ENCODE assay signal across 8 cellular contexts in the genomic region with DNA sequence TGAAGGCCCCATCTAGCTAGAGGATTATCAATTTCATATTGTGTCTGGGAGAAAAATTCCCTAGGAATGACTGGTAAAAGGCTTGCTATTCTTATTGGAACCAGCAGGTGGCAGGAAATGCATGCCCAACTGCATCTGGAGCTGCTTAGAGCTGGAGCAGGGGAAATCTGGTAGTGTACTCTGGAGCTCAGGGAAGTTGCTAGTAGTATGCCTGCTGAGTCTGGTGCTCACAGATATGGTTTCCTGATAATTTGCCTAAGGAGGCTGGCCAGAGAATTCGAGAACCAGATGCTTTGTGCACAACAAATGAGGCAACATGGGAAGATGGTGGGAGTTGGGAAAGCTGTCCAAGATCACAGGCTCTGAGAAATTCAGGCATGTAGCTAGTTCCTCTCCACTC. TPM values are rescaled to one million over a fixed set of nuclear protein-coding genes. Genes with fewer than 3 reads are reported as not detected.
DNase-seq lines count a peak whose midpoint lies in the region; ATAC-seq and TF ChIP-seq lines count a peak whose summit lies in the region.

No MANE protein-coding gene starts in this region.

- no peak overlapping the region for H3K4me3 Mint-ChIP-seq in activated CD8-positive, alpha-beta T cell treated with anti-CD3 and anti-CD28 coated beads, Interleukin-2, amount 10 ng/mL, durations not matched to agents 7 days and 5 days

- no peak overlapping the region for H3K27ac Mint-ChIP-seq in activated CD8-positive, alpha-beta T cell treated with anti-CD3 and anti-CD28 coated beads, Interleukin-2, amount 10 ng/mL, durations not matched to agents 7 days and 5 days

- ATAC-seq in HG03039 (IDR thresholded peaks at IDR 0.05; ENCODE audit: unreplicated experiment) (peak; percentile 59), GM21825 (IDR thresholded peaks at IDR 0.05; ENCODE audit: unreplicated experiment) (no peak)
- ATAC-seq in activated CD8-positive, alpha-beta T cell treated with anti-CD3 and anti-CD28 coated beads, Interleukin-2, amount 10 ng/mL, durations not matched to agents 7 days and 5 days, result no peak

- H3K4me1 Mint-ChIP-seq in activated CD8-positive, alpha-beta T cell treated with anti-CD3 and anti-CD28 coated beads, Interleukin-2, amount 10 ng/mL, durations not matched to agents 7 days and 5 days (ENCODE audit: low read depth), result no peaks in the 10 kb centered on the region

- peak in 10 of 14 donors; percentile 3 to 53 (median 16) for DNase-seq in C1 segment of cervical spinal cord (lab: John Stamatoyannopoulos, UW)
- DNase-seq in GM13976 (ENCODE audit: low spot score), result peak; percentile 41
- DNase-seq in NCI-H446 (lab: John Stamatoyannopoulos, UW), result peak; percentile 26 to 75
- DNase-seq in activated CD8-positive, alpha-beta T cell treated with anti-CD3 and anti-CD28 coated beads, Interleukin-2, amount 10 ng/mL, durations not matched to agents 7 days and 5 days, result peak; percentile 50
- DNase-seq in head of caudate nucleus, result peak; percentile 7 to 88 (median 70)
- DNase-seq in posterior cingulate gyrus, result peak in 9 of 10 donors; percentile 21 to 90 (median 64)

- no peaks in the 10 kb centered on the region for H3K9me3 Mint-ChIP-seq in activated CD8-positive, alpha-beta T cell treated with anti-CD3 and anti-CD28 coated beads, Interleukin-2, amount 10 ng/mL, durations not matched to agents 7 days and 5 days (ENCODE audit: insufficient read depth)

- in situ Hi-C loops in GM13976 (cut with MboI; ENCODE audit: low sequenced_read_pairs, unreplicated experiment), result loop anchor here (10.0 to 25.0 kb wide), 2 partner anchors 319 to 687 kb away; no protein-coding TSS in a partner anchor

- H3K27me3 Mint-ChIP-seq in activated CD8-positive, alpha-beta T cell treated with anti-CD3 and anti-CD28 coated beads, Interleukin-2, amount 10 ng/mL, durations not matched to agents 7 days and 5 days (ENCODE audit: low read depth), result no peaks in the 10 kb centered on the region

- CTCF ChIA-PET in activated CD8-positive, alpha-beta T cell treated with anti-CD3 and anti-CD28 coated beads, Interleukin-2, amount 10 ng/mL, durations not matched to agents 7 days and 5 days (lab: Charles Lee), result interaction anchor here (0.7 to 7.5 kb wide), 16 partner anchors 9 to 689 kb away, joined by 3 to 120 read pairs (median 6); no protein-coding TSS in a partner anchor

- intact Hi-C loops in head of caudate nucleus (cut with DNase I), result loop anchor here (5.0 to 10.0 kb wide), 2 partner anchors 317 to 679 kb away; no protein-coding TSS in a partner anchor
- intact Hi-C loops in posterior cingulate gyrus (cut with DNase I), result loop anchor here (1.0 to 2.0 kb wide), 4 partner anchors 318 to 689 kb away; no protein-coding TSS in a partner anchor

- POLR2A ChIA-PET in activated CD8-positive, alpha-beta T cell treated with anti-CD3 and anti-CD28 coated beads, Interleukin-2, amount 10 ng/mL, durations not matched to agents 7 days and 5 days (lab: Charles Lee), result interaction anchor here (0.5 kb wide), 1 partner anchor 524 kb away, joined by 3 read pairs; no protein-coding TSS in a partner anchor

- peaks cover 2% of the 10 kb centered on the region for H3K36me3 Mint-ChIP-seq in activated CD8-positive, alpha-beta T cell treated with anti-CD3 and anti-CD28 coated beads, Interleukin-2, amount 10 ng/mL, durations not matched to agents 7 days and 5 days (ENCODE audit: low read depth)

- peak; percentile 76 for TF ChIP-seq CTCF in GM13976 (IDR thresholded peaks at IDR 0.05; ENCODE audit: borderline replicate concordance, control extremely low read depth, extremely low read depth, insufficient read depth, missing control alignments)

RNA-seq across cellular contexts. Expression of a gene that starts 53.7 kb away (rescaled TPM):
- total RNA-seq in activated CD8-positive, alpha-beta T cell treated with anti-CD3 and anti-CD28 coated beads, Interleukin-2, amount 10 ng/mL, durations not matched to agents 7 days and 5 days, result 100 to 1,000 TPM; 193 to 213 TPM

Comparison
In these comparisons a context has a peak if more than half of its experiments do, and no peak if none do; other contexts are left out.
1. DNase-seq: peak in every context shown above with its lines; median percentile 70 in head of caudate nucleus; 64 in posterior cingulate gyrus; 50 in NCI-H446; 50 in activated CD8-positive, alpha-beta T cell treated with anti-CD3 and anti-CD28 coated beads, Interleukin-2, amount 10 ng/mL, durations not matched to agents 7 days and 5 days; 41 in GM13976; 16 in C1 segment of cervical spinal cord.